ENCODE assay signal across 20 cellular contexts in genomic region chr1:18915341-18915740, GRCh38. TPM values are rescaled to one million over a fixed set of nuclear protein-coding genes. Genes with fewer than 3 reads are reported as not detected.
DNase-seq lines count a peak whose midpoint lies in the region; ATAC-seq and TF ChIP-seq lines count a peak whose summit lies in the region.
"Had no signal": no experiment of that assay in that cellular context is flagged by ENCODE, and none has a peak within 500 bp of the region (broad histone marks: within the 10 kb centered on the region; RNA-seq: fewer than 3 reads in every experiment).

No MANE protein-coding gene starts in this region.

- H3K27ac ChIP-seq in HEK293 (ENCODE audit: extremely low read depth, low read depth, low read length), result no peak overlapping the region
- H3K27ac ChIP-seq in right atrium auricular region, result peak overlapping the region; percentile 46 to 55
- H3K27ac ChIP-seq in upper lobe of left lung, result peak overlapping the region in 3 of 4 donors; percentile 0 to 78 (median 52)
- no peak overlapping the region for H3K27ac ChIP-seq in uterus
- H3K27ac ChIP-seq: SJCRH30 had no signal

- H3K36me3 ChIP-seq in HEK293 (ENCODE audit: control insufficient read depth in 2 of 2, insufficient read depth in 1 of 2, low read length in 2 of 2) (peaks cover 0 to 60% of the 10 kb centered on the region in 2 experiments; a peak in 1 of 3 replicates), right atrium auricular region (peaks cover 31% of the 10 kb centered on the region), upper lobe of left lung (peaks cover 1 to 56% (median 28%) of the 10 kb centered on the region in 4 donors), uterus (no peaks in the 10 kb centered on the region)
- H3K36me3 ChIP-seq: HAP-1, SJCRH30 had no signal

- ATAC-seq in Right ventricle myocardium inferior (no peak), upper lobe of left lung (ENCODE audit: low FRiP score in 2 of 2) (no peak), GM21526 (IDR thresholded peaks at IDR 0.05; ENCODE audit: low FRiP score, unreplicated experiment) (no peak)
- ATAC-seq: A549, K562 had no signal

- TF ChIP-seq CTCF in HEK293 (tag by site-specific recombination; IDR thresholded peaks at IDR 0.05) (no peak), right atrium auricular region (IDR thresholded peaks at IDR 0.05) (no peak), upper lobe of left lung (IDR thresholded peaks at IDR 0.05) (no peak), uterus (IDR thresholded peaks at IDR 0.05) (no peak)

- H3K4me1 ChIP-seq in HEK293 (ENCODE audit: control insufficient read depth, insufficient read depth, low read length) (no peaks in the 10 kb centered on the region; the same call in none of the 2 replicates), right atrium auricular region (peaks cover 0 to 22% of the 10 kb centered on the region in 2 donors), upper lobe of left lung (peaks cover 8 to 17% (median 12%) of the 10 kb centered on the region in 4 donors), uterus (no peaks in the 10 kb centered on the region)
- H3K4me1 ChIP-seq: HAP-1, SJCRH30 had no signal

- H3K9me3 ChIP-seq in HEK293 (ENCODE audit: control insufficient read depth, insufficient read depth, low read depth, low read length) (no peaks in the 10 kb centered on the region), right atrium auricular region (no peaks in the 10 kb centered on the region), upper lobe of left lung (no peaks in the 10 kb centered on the region), uterus (no peaks in the 10 kb centered on the region)
- H3K9me3 ChIP-seq: A549, HAP-1, SJCRH30 had no signal

- intact Hi-C loops in Right ventricle myocardium inferior (cut with DNase I) (no loop called here), cardiac septum (cut with DNase I) (no loop called here), uterus (cut with DNase I; ENCODE audit: low total_unique reads) (loop anchor here (10.0 kb wide), 1 partner anchor 159 kb away; no protein-coding TSS in a partner anchor)

- H3K27me3 ChIP-seq in right atrium auricular region (no peaks in the 10 kb centered on the region), upper lobe of left lung (no peaks in the 10 kb centered on the region), uterus (no peaks in the 10 kb centered on the region)
- H3K27me3 ChIP-seq: SJCRH30 had no signal

- 96 to 97% methylated on average over 5 to 7 of the region's 7 CpGs for WGBS in upper lobe of left lung, 2 donors

- no peak for TF ChIP-seq EP300 in upper lobe of left lung (IDR thresholded peaks at IDR 0.05)

- DNase-seq in Right ventricle myocardium inferior (ENCODE audit: missing footprints), result peak; percentile 35
- no peak for DNase-seq in cardiac septum (ENCODE audit: low spot score)
- no peak for DNase-seq in right atrium auricular region (ENCODE audit: low spot score)
- DNase-seq in upper lobe of left lung, result no peak
- DNase-seq in uterus, result no peak
- DNase-seq in HuH-7 (ENCODE audit: low spot score), result no peak
- DNase-seq: DMS53; NCI-H1417 treated with DMSO at 0.1 percent for 48 hours; NCI-H2029; NCI-H2171 treated with DMSO at 0.1 percent for 48 hours; NCI-H446 treated with DMSO at 0.1 percent for 48 hours; NK-92 treated with Interleukin-12 subunit alpha and Interleukin-12 subunit beta, amount 100 ng/mL, for 24 hours; SJCRH30 had no signal

- H3K4me3 ChIP-seq in HEK293 (ENCODE audit: low read depth, low read length), result no peak overlapping the region
- H3K4me3 ChIP-seq in right atrium auricular region, result no peak overlapping the region
- H3K4me3 ChIP-seq in upper lobe of left lung, result no peak overlapping the region
- H3K4me3 ChIP-seq in uterus, result no peak overlapping the region
- H3K4me3 ChIP-seq: A549, HAP-1, K562, SJCRH30 had no signal

- POLR2A ChIA-PET in HEK293 (lab: Yijun Ruan, JAX), result interaction anchor here (1.3 kb wide), 1 partner anchor 9 kb away, joined by 6 read pairs; no protein-coding TSS in a partner anchor

- no peak for TF ChIP-seq POLR2A in upper lobe of left lung (IDR thresholded peaks at IDR 0.05)
- TF ChIP-seq POLR2A in uterus (IDR thresholded peaks at IDR 0.05), result no peak

- CTCF ChIA-PET in HEK293 (lab: Yijun Ruan, JAX), result interaction anchor here (0.6 to 6.0 kb wide), 14 partner anchors 8 to 189 kb away, joined by 3 to 102 read pairs (median 8); partner anchors contain the start of gene ALDH4A1

TF ChIP-seq in HEK293, 187 proteins besides CTCF, POLR2A, EP300 and RAD21:
- TF ChIP-seq ZNF548 (tag by site-specific recombination; IDR thresholded peaks at IDR 0.05), result no peak
- peak; percentile 23; the same call in 1 of the 2 replicates for TF ChIP-seq ZFHX2 (tag by site-specific recombination; conservative IDR thresholded peaks at IDR 0.05)

RNA-seq across cellular contexts. Expression of gene ALDH4A1, which starts 13.0 kb away (rescaled TPM):
- total RNA-seq in Right ventricle myocardium inferior, result 31.2 TPM
- total RNA-seq in cardiac septum, result 50.3 TPM
- 10 to 100 TPM; 22.6 to 27.3 TPM for total RNA-seq in right atrium auricular region
- total RNA-seq in upper lobe of left lung, result 10 to 100 TPM in 5 of 6 donors, 1 to 10 TPM in 1; 5.7 to 13.4 (median 11.5) TPM
- total RNA-seq in uterus, result 10 to 100 TPM in 2 of 4 donors, 1 to 10 TPM in 2; 2.6 to 18.5 (median 10.3) TPM

RNA-seq across cellular contexts. Expression of gene IFFO2, which starts 41.1 kb away (rescaled TPM):
- total RNA-seq in Right ventricle myocardium inferior, result 5.2 TPM
- total RNA-seq in cardiac septum, result 4.6 TPM
- total RNA-seq in right atrium auricular region, result 10 to 100 TPM in 1 of 2 donors, 1 to 10 TPM in 1; 2.3 to 14.0 TPM
- total RNA-seq in upper lobe of left lung, result 10 to 100 TPM in 3 of 6 donors, 1 to 10 TPM in 3; 9.2 to 19.3 (median 11.0) TPM
- 10 to 100 TPM in 1 of 4 donors, 1 to 10 TPM in 3; 4.1 to 19.4 (median 7.3) TPM for total RNA-seq in uterus

RNA-seq across cellular contexts. Expression of gene TAS1R2, which starts 55.9 kb away (rescaled TPM):
- total RNA-seq in Right ventricle myocardium inferior, result not detected
- not detected for total RNA-seq in cardiac septum
- total RNA-seq in right atrium auricular region, result not detected
- total RNA-seq in upper lobe of left lung, result not detected
- total RNA-seq in uterus, result under 1 TPM in 1 of 4 donors, not detected in 3; 0.27 TPM
- total RNA-seq: K562, OCI-LY7, RPMI7951, SJCRH30 had no signal

Comparison
In these comparisons a context has a peak if more than half of its experiments do, and no peak if none do; other contexts are left out.
1. H3K27ac ChIP-seq: peak in right atrium auricular region (2 of 2) and upper lobe of left lung (3 of 4); none in HEK293 (single experiment) and uterus (0 of 2).